Comparison of ENCODE assay signal across 8 cellular contexts in genomic region chrX:109536439-109537323, GRCh38. TPM values are rescaled to one million over a fixed set of nuclear protein-coding genes. Genes with fewer than 3 reads are reported as not detected.
DNase-seq lines count a peak whose midpoint lies in the region; ATAC-seq and TF ChIP-seq lines count a peak whose summit lies in the region.

Gene NXT2 (plus strand): TSS chrX:109536844. CDS start chrX:109537007, 163 bp downstream.

- peak; percentile 92 for DNase-seq in Daoy (ENCODE audit: low read depth)
- DNase-seq in GM23338 (ENCODE audit: low spot score), result peak; percentile 90
- peak; percentile 71 to 74 for DNase-seq in Kasumi-1 (lab: John Stamatoyannopoulos, UW)
- DNase-seq in RKO (ENCODE audit: low spot score), result peak; percentile 90
- DNase-seq in activated T-helper 1 cell treated with Interleukin-2 at 50 U/mL for 16 hours (ENCODE audit: low read depth), result peak; percentile 77
- peak; percentile 57 for DNase-seq in esophagus squamous epithelium (lab: John Stamatoyannopoulos, UW)
- DNase-seq in myocyte (ENCODE audit: low read depth), result peak; percentile 89
- DNase-seq in stimulated activated CD8-positive, alpha-beta memory T cell treated with anti-CD3 and anti-CD28 coated beads, Interleukin-7, amount 100 ng/mL, for 4 hours (ENCODE audit: low read depth in 2 of 2), result peak; percentile 71 to 82

- H3K9me3 ChIP-seq in esophagus squamous epithelium, result no peaks in the 10 kb centered on the region

- H4K20me1 ChIP-seq in GM23338 (replicated peaks; ENCODE audit: insufficient read depth), result no peaks in the 10 kb centered on the region

- H3K36me3 ChIP-seq in GM23338 (ENCODE audit: insufficient read depth) (no peaks in the 10 kb centered on the region), esophagus squamous epithelium (no peaks in the 10 kb centered on the region)

- H3F3A ChIP-seq in GM23338 (replicated peaks; ENCODE audit: low read depth), result no peaks in the 10 kb centered on the region

- TF ChIP-seq CTCF in GM23338 (conservative IDR thresholded peaks at IDR 0.05; ENCODE audit: low read depth in 2 of 2) (no peak), esophagus squamous epithelium (IDR thresholded peaks at IDR 0.05) (no peak)

- peak within 1 kb of the TSS; percentile 64 for H3K4me3 ChIP-seq in GM23338
- H3K4me3 ChIP-seq in esophagus squamous epithelium, result peak within 1 kb of the TSS; percentile 42 to 75 (median 59)

- H3K9me3 Mint-ChIP-seq in GM23338, result no peaks in the 10 kb centered on the region

- TF ChIP-seq POLR2A in esophagus squamous epithelium (IDR thresholded peaks at IDR 0.05), result peak in 2 of 4 donors; percentile 25 to 74

- no peaks in the 10 kb centered on the region for H3K79me2 ChIP-seq in GM23338 (replicated peaks; ENCODE audit: insufficient read depth)

- no peaks in the 10 kb centered on the region for H3K36me3 Mint-ChIP-seq in GM23338 (ENCODE audit: low read depth)

- ATAC-seq in GM23338, result peak; percentile 99

- peak within 1 kb of the TSS; percentile 96 for H3K4me3 Mint-ChIP-seq in GM23338

- intact Hi-C loops in esophagus squamous epithelium (cut with DNase I), result no loop called here

- 6 to 36% methylated on average over 12 to 31 of the region's 43 CpGs for WGBS in esophagus squamous epithelium, 2 donors

- no peaks in the 10 kb centered on the region for H3K27me3 ChIP-seq in GM23338 (ENCODE audit: insufficient read depth)
- H3K27me3 ChIP-seq in esophagus squamous epithelium, result no peaks in the 10 kb centered on the region

- H3K4me1 ChIP-seq in GM23338 (ENCODE audit: insufficient read depth), result no peaks in the 10 kb centered on the region
- peaks cover 0 to 27% (median 0%) of the 10 kb centered on the region in 3 donors for H3K4me1 ChIP-seq in esophagus squamous epithelium

- peak within 1 kb of the TSS; percentile 99 for H3K27ac Mint-ChIP-seq in GM23338

- H2AFZ ChIP-seq in GM23338, result peak within 1 kb of the TSS; percentile 45

- peak within 1 kb of the TSS; percentile 78 for H3K4me2 ChIP-seq in GM23338

- 0 out of 2 replicates have a peak, but pooled peaks cover 6% of the 10 kb centered on the region for H3K9me2 ChIP-seq in GM23338 (ENCODE audit: insufficient read depth)

- H3K27me3 Mint-ChIP-seq in GM23338 (ENCODE audit: insufficient read depth, low read depth, poor library complexity), result peaks cover 3% of the 10 kb centered on the region

- H3K27ac ChIP-seq in GM23338 (ENCODE audit: low read depth), result peak within 1 kb of the TSS; percentile 95
- H3K27ac ChIP-seq in esophagus squamous epithelium, result peak within 1 kb of the TSS; percentile 87 to 96 (median 94)

- H3K4me1 Mint-ChIP-seq in GM23338, result peaks cover 3% of the 10 kb centered on the region; the same call in 2 of the 3 replicates

TF ChIP-seq in GM23338, 12 proteins besides CTCF, POLR2A, EP300 and RAD21:
- TF ChIP-seq, protein P1, sequence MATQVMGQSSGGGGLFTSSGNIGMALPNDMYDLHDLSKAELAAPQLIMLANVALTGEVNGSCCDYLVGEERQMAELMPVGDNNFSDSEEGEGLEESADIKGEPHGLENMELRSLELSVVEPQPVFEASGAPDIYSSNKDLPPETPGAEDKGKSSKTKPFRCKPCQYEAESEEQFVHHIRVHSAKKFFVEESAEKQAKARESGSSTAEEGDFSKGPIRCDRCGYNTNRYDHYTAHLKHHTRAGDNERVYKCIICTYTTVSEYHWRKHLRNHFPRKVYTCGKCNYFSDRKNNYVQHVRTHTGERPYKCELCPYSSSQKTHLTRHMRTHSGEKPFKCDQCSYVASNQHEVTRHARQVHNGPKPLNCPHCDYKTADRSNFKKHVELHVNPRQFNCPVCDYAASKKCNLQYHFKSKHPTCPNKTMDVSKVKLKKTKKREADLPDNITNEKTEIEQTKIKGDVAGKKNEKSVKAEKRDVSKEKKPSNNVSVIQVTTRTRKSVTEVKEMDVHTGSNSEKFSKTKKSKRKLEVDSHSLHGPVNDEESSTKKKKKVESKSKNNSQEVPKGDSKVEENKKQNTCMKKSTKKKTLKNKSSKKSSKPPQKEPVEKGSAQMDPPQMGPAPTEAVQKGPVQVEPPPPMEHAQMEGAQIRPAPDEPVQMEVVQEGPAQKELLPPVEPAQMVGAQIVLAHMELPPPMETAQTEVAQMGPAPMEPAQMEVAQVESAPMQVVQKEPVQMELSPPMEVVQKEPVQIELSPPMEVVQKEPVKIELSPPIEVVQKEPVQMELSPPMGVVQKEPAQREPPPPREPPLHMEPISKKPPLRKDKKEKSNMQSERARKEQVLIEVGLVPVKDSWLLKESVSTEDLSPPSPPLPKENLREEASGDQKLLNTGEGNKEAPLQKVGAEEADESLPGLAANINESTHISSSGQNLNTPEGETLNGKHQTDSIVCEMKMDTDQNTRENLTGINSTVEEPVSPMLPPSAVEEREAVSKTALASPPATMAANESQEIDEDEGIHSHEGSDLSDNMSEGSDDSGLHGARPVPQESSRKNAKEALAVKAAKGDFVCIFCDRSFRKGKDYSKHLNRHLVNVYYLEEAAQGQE (IDR thresholded peaks at IDR 0.05; ENCODE audit: unreplicated experiment), result no peak
- TF ChIP-seq, protein P2, sequence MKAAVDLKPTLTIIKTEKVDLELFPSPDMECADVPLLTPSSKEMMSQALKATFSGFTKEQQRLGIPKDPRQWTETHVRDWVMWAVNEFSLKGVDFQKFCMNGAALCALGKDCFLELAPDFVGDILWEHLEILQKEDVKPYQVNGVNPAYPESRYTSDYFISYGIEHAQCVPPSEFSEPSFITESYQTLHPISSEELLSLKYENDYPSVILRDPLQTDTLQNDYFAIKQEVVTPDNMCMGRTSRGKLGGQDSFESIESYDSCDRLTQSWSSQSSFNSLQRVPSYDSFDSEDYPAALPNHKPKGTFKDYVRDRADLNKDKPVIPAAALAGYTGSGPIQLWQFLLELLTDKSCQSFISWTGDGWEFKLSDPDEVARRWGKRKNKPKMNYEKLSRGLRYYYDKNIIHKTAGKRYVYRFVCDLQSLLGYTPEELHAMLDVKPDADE (IDR thresholded peaks at IDR 0.05), result no peak
- TF ChIP-seq STAT1 (IDR thresholded peaks at IDR 0.05; ENCODE audit: unreplicated experiment) (no peak), POLR2AphosphoS5 (IDR thresholded peaks at IDR 0.05; ENCODE audit: low read depth) (peak; percentile 75), JUNB (IDR thresholded peaks at IDR 0.05; ENCODE audit: unreplicated experiment) (no peak), EZH2 (IDR thresholded peaks at IDR 0.05; ENCODE audit: low read depth, unreplicated experiment) (no peak), EZH2phosphoT487 (IDR thresholded peaks at IDR 0.05; ENCODE audit: unreplicated experiment) (no peak)

RNA-seq across cellular contexts. Expression of gene NXT2, which starts in this region (rescaled TPM):
- total RNA-seq in Daoy (2014; rRNA removed; shearing (Covaris generic)), result 14.8 and 16.1 TPM in 2 replicates
- 21.1 and 23.6 TPM in 2 replicates for total RNA-seq in GM23338 (2014; rRNA removed; shearing (Covaris generic))
- polyA plus RNA-seq in GM23338 (2016; fragmentation: Nextera tagmentation; extraction: Ambion mirVana), result 9.4 and 13.1 TPM in 2 replicates
- total RNA-seq in esophagus squamous epithelium, result 10 to 100 TPM in 3 of 4 donors, 1 to 10 TPM in 1; 5.0 to 12.6 (median 11.6) TPM
- total RNA-seq in myocyte, result 7.4 TPM in 2 replicates
- polyA plus RNA-seq in myocyte (2012), result 2.3 TPM

Comparison
In these comparisons a context has a peak if more than half of its experiments do, and no peak if none do; other contexts are left out.
1. Peak in every context shown above with its lines: DNase-seq, ATAC-seq, H3K4me3 ChIP-seq and H3K27ac ChIP-seq.